ENCODE assay signal across 26 cellular contexts in genomic region chr2:128392207-128392606, GRCh38.
"Had no signal": no experiment of that assay in that cellular context is flagged by ENCODE, and none has a peak within 500 bp of the region (broad histone marks: within the 10 kb centered on the region; RNA-seq: fewer than 3 reads in every experiment).

No MANE protein-coding gene starts in this region.

- H3K4me3 Mint-ChIP-seq: mesothelial cell of epicardium; naive B cell; natural killer cell; stimulated activated effector memory CD8-positive, alpha-beta T cell treated with anti-CD3 and anti-CD28 coated beads, Interleukin-12 subunit alpha, Interleukin-12 subunit beta, amount 100 ng/mL, for 72 hours; stimulated activated naive CD8-positive, alpha-beta T cell treated with anti-CD3 and anti-CD28 coated beads, Interleukin-15, Interleukin-2, amounts not matched to agents 100 ng/mL and 50 ng/mL, for 24 hours; type B pancreatic cell had no signal

- H3K36me3 Mint-ChIP-seq: mesothelial cell of epicardium; naive B cell; natural killer cell; stimulated activated effector memory CD8-positive, alpha-beta T cell treated with anti-CD3 and anti-CD28 coated beads, Interleukin-12 subunit alpha, Interleukin-12 subunit beta, amount 100 ng/mL, for 72 hours; type B pancreatic cell had no signal

- H3K27ac ChIP-seq: left lung, lower lobe of right lung, pancreas, prostate gland, sigmoid colon, spleen, thoracic aorta, tibial artery, uterus had no signal

- ATAC-seq: left colon; left lung; lower lobe of right lung; natural killer cell; pancreas; right cardiac atrium; stimulated activated effector memory CD8-positive, alpha-beta T cell treated with anti-CD3 and anti-CD28 coated beads, Interleukin-12 subunit alpha, Interleukin-12 subunit beta, amount 100 ng/mL, for 72 hours had no signal

- H3K9me3 Mint-ChIP-seq: mesothelial cell of epicardium; naive B cell; natural killer cell; stimulated activated effector memory CD8-positive, alpha-beta T cell treated with anti-CD3 and anti-CD28 coated beads, Interleukin-12 subunit alpha, Interleukin-12 subunit beta, amount 100 ng/mL, for 72 hours; stimulated activated naive CD8-positive, alpha-beta T cell treated with anti-CD3 and anti-CD28 coated beads, Interleukin-15, Interleukin-2, amounts not matched to agents 100 ng/mL and 50 ng/mL, for 24 hours had no signal

- H3K4me1 ChIP-seq: left lung, lower lobe of right lung, pancreas, prostate gland, uterus had no signal

- H3K36me3 ChIP-seq: left lung, lower lobe of right lung, pancreas, prostate gland, sigmoid colon, spleen, suprapubic skin, thoracic aorta, tibial artery, uterus had no signal

- DNase-seq: hippocampal formation; kidney; left colon; lower lobe of right lung; mammary epithelial cell; mesendoderm; naive B cell; natural killer cell; retina; right cardiac atrium; sigmoid colon; small intestine; stimulated activated CD4-positive, alpha-beta T cell treated with anti-CD3 and anti-CD28 coated beads, Interleukin-4, amount 100 ng/mL, for 24 hours; stimulated activated naive CD4-positive, alpha-beta T cell; uterus had no signal

- H3K27me3 Mint-ChIP-seq: naive B cell; stimulated activated naive CD8-positive, alpha-beta T cell treated with anti-CD3 and anti-CD28 coated beads, Interleukin-15, Interleukin-2, amounts not matched to agents 100 ng/mL and 50 ng/mL, for 24 hours; type B pancreatic cell had no signal

- H3K27ac Mint-ChIP-seq: mesothelial cell of epicardium; naive B cell; natural killer cell; stimulated activated effector memory CD8-positive, alpha-beta T cell treated with anti-CD3 and anti-CD28 coated beads, Interleukin-12 subunit alpha, Interleukin-12 subunit beta, amount 100 ng/mL, for 72 hours; stimulated activated naive CD8-positive, alpha-beta T cell treated with anti-CD3 and anti-CD28 coated beads, Interleukin-15, Interleukin-2, amounts not matched to agents 100 ng/mL and 50 ng/mL, for 24 hours; type B pancreatic cell had no signal

- H3K27me3 ChIP-seq: left lung, pancreas, sigmoid colon, spleen, suprapubic skin, tibial artery, uterus had no signal

- H3K4me3 ChIP-seq: left lung, lower lobe of right lung, pancreas, prostate gland, sigmoid colon, spleen, thoracic aorta, tibial artery, uterus had no signal

- H3K9me3 ChIP-seq: left lung, lower lobe of right lung, pancreas, prostate gland, sigmoid colon, spleen, suprapubic skin, thoracic aorta, tibial artery, uterus had no signal

- H3K4me1 Mint-ChIP-seq: naive B cell; natural killer cell; stimulated activated effector memory CD8-positive, alpha-beta T cell treated with anti-CD3 and anti-CD28 coated beads, Interleukin-12 subunit alpha, Interleukin-12 subunit beta, amount 100 ng/mL, for 72 hours had no signal
